ENCODE assay signal across 13 cellular contexts in the genomic region with DNA sequence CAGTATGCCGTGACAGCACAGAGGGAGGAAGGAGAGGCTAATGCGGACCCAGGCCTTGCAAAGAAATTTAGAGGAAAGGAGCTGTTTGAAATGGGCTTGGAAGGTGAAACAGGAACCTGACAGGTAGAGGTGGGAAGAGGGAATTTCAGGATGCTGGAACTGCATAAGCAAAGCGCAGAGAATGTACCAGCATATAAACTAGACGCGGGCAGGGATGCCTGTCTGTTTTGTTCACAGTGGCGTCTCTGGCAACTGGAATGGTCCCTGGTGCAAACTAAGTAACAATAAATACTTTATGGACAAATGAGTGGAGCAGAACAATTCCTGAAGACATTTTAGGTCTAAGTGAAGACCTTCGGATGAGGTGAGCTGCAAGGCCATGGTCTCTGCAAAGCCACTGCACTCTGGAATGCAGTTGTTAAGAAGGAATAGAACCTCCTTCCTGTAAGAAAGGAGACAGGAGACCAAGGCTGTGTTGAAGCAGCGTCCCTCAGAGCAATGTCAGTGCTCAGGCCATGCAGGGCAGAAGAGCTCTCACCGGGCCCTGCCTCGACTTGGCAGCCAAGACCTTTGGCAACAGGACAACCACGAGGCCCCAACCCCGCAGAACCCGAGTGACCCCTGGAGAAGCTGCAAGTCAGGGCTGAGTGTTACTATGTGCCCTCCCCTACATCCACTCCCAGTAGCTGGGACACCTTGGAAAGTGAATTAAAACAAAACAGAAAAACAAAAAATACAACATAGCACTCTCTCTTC. TPM values are rescaled to one million over a fixed set of nuclear protein-coding genes. Genes with fewer than 3 reads are reported as not detected.
DNase-seq lines count a peak whose midpoint lies in the region; ATAC-seq and TF ChIP-seq lines count a peak whose summit lies in the region.
"Had no signal": no experiment of that assay in that cellular context is flagged by ENCODE, and none has a peak within 500 bp of the region (broad histone marks: within the 10 kb centered on the region; RNA-seq: fewer than 3 reads in every experiment).

No MANE protein-coding gene starts in this region.

- H3K9ac ChIP-seq in colonic mucosa (ENCODE audit: low read depth in 2 of 2, low read length in 2 of 2) = no peak overlapping the region

- H3K4me3 Mint-ChIP-seq in CD8-positive, alpha-beta T cell = no peak overlapping the region
- H3K4me3 Mint-ChIP-seq in activated CD4-positive, alpha-beta memory T cell treated with anti-CD3 and anti-CD28 coated beads for 36 hours = no peak overlapping the region
- H3K4me3 Mint-ChIP-seq: nephron had no signal

- no peak overlapping the region for H3K4me3 ChIP-seq in CD8-positive, alpha-beta T cell (ENCODE audit: low read depth, low read length)
- no peak overlapping the region for H3K4me3 ChIP-seq in heart right ventricle
- no peak overlapping the region for H3K4me3 ChIP-seq in psoas muscle
- H3K4me3 ChIP-seq in colonic mucosa = no peak overlapping the region
- no peak overlapping the region for H3K4me3 ChIP-seq in esophagus muscularis mucosa

- no peak for DNase-seq in CD8-positive, alpha-beta T cell
- DNase-seq in activated CD4-positive, alpha-beta memory T cell treated with anti-CD3 and anti-CD28 coated beads for 36 hours = no peak
- DNase-seq in heart right ventricle (peak in 1 of 2 donors; percentile 45), psoas muscle (no peak), GF-D8 (lab: John Stamatoyannopoulos, UW) (no peak), colonic mucosa (no peak), esophagus muscularis mucosa (ENCODE audit: extremely low spot score) (no peak)
- DNase-seq: GDM1, GOT3, SIG-M5 had no signal

- H3K4me1 ChIP-seq in CD8-positive, alpha-beta T cell (ENCODE audit: insufficient read depth, low read length) = peaks cover 45% of the 10 kb centered on the region
- H3K4me1 ChIP-seq in heart right ventricle (peaks cover 40 to 90% (median 66%) of the 10 kb centered on the region in 9 donors), psoas muscle (peaks cover 40% of the 10 kb centered on the region), colonic mucosa (no peaks in the 10 kb centered on the region), esophagus muscularis mucosa (peaks cover 58 to 77% (median 68%) of the 10 kb centered on the region in 4 donors)

- H3K27me3 ChIP-seq in CD8-positive, alpha-beta T cell (ENCODE audit: insufficient read depth, low read length) = no peaks in the 10 kb centered on the region
- no peaks in the 10 kb centered on the region for H3K27me3 ChIP-seq in heart right ventricle
- H3K27me3 ChIP-seq in psoas muscle (ENCODE audit: insufficient read depth in 3 of 3, low read length in 2 of 3) = no peaks in the 10 kb centered on the region
- H3K27me3 ChIP-seq in colonic mucosa = no peaks in the 10 kb centered on the region
- H3K27me3 ChIP-seq in esophagus muscularis mucosa = no peaks in the 10 kb centered on the region

- no peaks in the 10 kb centered on the region for H3K9me3 Mint-ChIP-seq in CD8-positive, alpha-beta T cell
- no peaks in the 10 kb centered on the region for H3K9me3 Mint-ChIP-seq in activated CD4-positive, alpha-beta memory T cell treated with anti-CD3 and anti-CD28 coated beads for 36 hours
- H3K9me3 Mint-ChIP-seq: nephron had no signal

- ATAC-seq in CD8-positive, alpha-beta T cell = no peak
- ATAC-seq in heart right ventricle = peak; percentile 13 to 49 (median 26)
- ATAC-seq in psoas muscle = peak in 2 of 4 donors; percentile 25 to 33
- ATAC-seq in GM18502 (IDR thresholded peaks at IDR 0.05; ENCODE audit: poor library complexity, unreplicated experiment) = no peak
- ATAC-seq: sciatic nerve had no signal

- 48 to 52% methylated on average over 13 of the region's 13 CpGs for WGBS in heart right ventricle, 2 donors
- 54 to 58% (median 57%) methylated on average over 13 of the region's 13 CpGs for WGBS in psoas muscle, 3 donors
- 81% methylated on average over 13 of the region's 13 CpGs for WGBS in esophagus muscularis mucosa

- H3K4me1 Mint-ChIP-seq in CD8-positive, alpha-beta T cell (ENCODE audit: low read depth) = peaks cover 67% of the 10 kb centered on the region
- H3K4me1 Mint-ChIP-seq in activated CD4-positive, alpha-beta memory T cell treated with anti-CD3 and anti-CD28 coated beads for 36 hours (ENCODE audit: low read depth) = peaks cover 30% of the 10 kb centered on the region

- no peaks in the 10 kb centered on the region for H3K36me3 ChIP-seq in CD8-positive, alpha-beta T cell (ENCODE audit: insufficient read depth, low read length)
- H3K36me3 ChIP-seq in heart right ventricle (peaks cover 0 to 10% (median 0%) of the 10 kb centered on the region in 9 donors), psoas muscle (ENCODE audit: insufficient read depth in 1 of 2, low read depth in 1 of 2) (no peaks in the 10 kb centered on the region), colonic mucosa (no peaks in the 10 kb centered on the region), esophagus muscularis mucosa (peaks cover 6 to 34% (median 13%) of the 10 kb centered on the region in 4 donors)

- CTCF ChIA-PET in CD8-positive, alpha-beta T cell (lab: Charles Lee) = interaction anchor here (1.5 to 2.0 kb wide), 3 partner anchors 13 to 45 kb away, joined by 5 to 10 read pairs (median 8); no protein-coding TSS in a partner anchor
- CTCF ChIA-PET in activated CD4-positive, alpha-beta memory T cell treated with anti-CD3 and anti-CD28 coated beads for 36 hours (lab: Charles Lee) = no interaction called here

- intact Hi-C loops in CD8-positive, alpha-beta T cell (cut with DNase I, micrococcal nuclease) = loop anchor here (2.0 kb wide), 3 partner anchors 13 to 43 kb away; a partner anchor contains a TSS
- intact Hi-C loops in activated CD4-positive, alpha-beta memory T cell treated with anti-CD3 and anti-CD28 coated beads for 36 hours (cut with micrococcal nuclease) = loop anchor here (1.0 kb wide), 1 partner anchor 32 kb away; no protein-coding TSS in a partner anchor
- intact Hi-C loops in heart right ventricle (cut with DNase I) (loop anchor here in 7 of 10 donors (5.0 kb wide), 2 partner anchors 34 to 39 kb away; no protein-coding TSS in a partner anchor), psoas muscle (cut with DNase I) (no loop called here), colonic mucosa (cut with DNase I) (no loop called here), esophagus muscularis mucosa (cut with DNase I) (no loop called here)

- H3K27ac ChIP-seq in CD8-positive, alpha-beta T cell (ENCODE audit: low read depth, low read length) = no peak overlapping the region
- peak overlapping the region; percentile 22 to 92 (median 83) for H3K27ac ChIP-seq in heart right ventricle
- peak overlapping the region; percentile 50 for H3K27ac ChIP-seq in psoas muscle
- no peak overlapping the region for H3K27ac ChIP-seq in colonic mucosa
- H3K27ac ChIP-seq in esophagus muscularis mucosa (replicated peaks in 1 of 4) = peak overlapping the region in 1 of 4 donors; percentile 63

- no peak for TF ChIP-seq POLR2A in esophagus muscularis mucosa (IDR thresholded peaks at IDR 0.05; ENCODE audit: low read depth)

- POLR2A ChIA-PET in CD8-positive, alpha-beta T cell (lab: Charles Lee) = interaction anchor here (1.1 to 2.5 kb wide), 5 partner anchors 9 to 125 kb away, joined by 3 to 11 read pairs (median 8); a partner anchor contains a TSS
- POLR2A ChIA-PET in activated CD4-positive, alpha-beta memory T cell treated with anti-CD3 and anti-CD28 coated beads for 36 hours (lab: Charles Lee) = no interaction called here

- no peak for TF ChIP-seq CTCF in CD8-positive, alpha-beta T cell (IDR thresholded peaks at IDR 0.05)
- TF ChIP-seq CTCF in heart right ventricle (IDR thresholded peaks at IDR 0.05) (no peak), psoas muscle (IDR thresholded peaks at IDR 0.05) (no peak), colonic mucosa (IDR thresholded peaks at IDR 0.05) (no peak), esophagus muscularis mucosa (IDR thresholded peaks at IDR 0.05) (no peak)

- peak overlapping the region; percentile 98 for H3K27ac Mint-ChIP-seq in CD8-positive, alpha-beta T cell
- H3K27ac Mint-ChIP-seq in activated CD4-positive, alpha-beta memory T cell treated with anti-CD3 and anti-CD28 coated beads for 36 hours = peak overlapping the region; percentile 89
- H3K27ac Mint-ChIP-seq: nephron had no signal

- H3K9me3 ChIP-seq in CD8-positive, alpha-beta T cell (ENCODE audit: low read length) = no peaks in the 10 kb centered on the region
- H3K9me3 ChIP-seq in heart right ventricle (no peaks in the 10 kb centered on the region), psoas muscle (no peaks in the 10 kb centered on the region), colonic mucosa (no peaks in the 10 kb centered on the region), esophagus muscularis mucosa (no peaks in the 10 kb centered on the region)

- no peak for TF ChIP-seq EP300 in esophagus muscularis mucosa (IDR thresholded peaks at IDR 0.05)

- peaks cover 12% of the 10 kb centered on the region for H3K36me3 Mint-ChIP-seq in CD8-positive, alpha-beta T cell
- H3K36me3 Mint-ChIP-seq in activated CD4-positive, alpha-beta memory T cell treated with anti-CD3 and anti-CD28 coated beads for 36 hours = peaks cover 3% of the 10 kb centered on the region

- no peaks in the 10 kb centered on the region for H3K27me3 Mint-ChIP-seq in CD8-positive, alpha-beta T cell (ENCODE audit: low read depth)
- no peaks in the 10 kb centered on the region for H3K27me3 Mint-ChIP-seq in activated CD4-positive, alpha-beta memory T cell treated with anti-CD3 and anti-CD28 coated beads for 36 hours

RNA-seq across cellular contexts. Expression of a gene that starts 42.8 kb away (rescaled TPM):
- total RNA-seq in CD8-positive, alpha-beta T cell = 10 to 100 TPM; 28.1 to 29.2 TPM
- 1 to 10 TPM; 5.9 to 6.5 TPM for total RNA-seq in activated CD4-positive, alpha-beta memory T cell treated with anti-CD3 and anti-CD28 coated beads for 36 hours
- 10 to 100 TPM; 13.3 to 32.7 (median 18.7) TPM for total RNA-seq in heart right ventricle
- polyA plus RNA-seq in heart right ventricle = 10 to 100 TPM in 1 of 2 donors, 1 to 10 TPM in 1; 5.6 to 16.5 TPM
- total RNA-seq in psoas muscle = 1 to 10 TPM; 4.6 to 7.4 (median 5.8) TPM
- polyA plus RNA-seq in psoas muscle = 1 to 10 TPM; 2.2 to 3.5 (median 3.0) TPM
- 10 to 100 TPM in 1 of 2 donors, 1 to 10 TPM in 1; 9.3 to 17.4 TPM for total RNA-seq in colonic mucosa
- 10 to 100 TPM; 10.4 to 24.4 (median 13.3) TPM for total RNA-seq in esophagus muscularis mucosa

Comparison
In these comparisons a context has a peak if more than half of its experiments do, and no peak if none do; other contexts are left out.
1. ATAC-seq: peak in heart right ventricle (8 of 8); none in CD8-positive, alpha-beta T cell (single experiment) and GM18502 (single experiment).
2. H3K27ac ChIP-seq: peak in heart right ventricle (10 of 10) and psoas muscle (single experiment); none in CD8-positive, alpha-beta T cell (single experiment) and colonic mucosa (single experiment).
3. intact Hi-C loops: an anchor here in CD8-positive, alpha-beta T cell (2.0 kb wide), activated CD4-positive, alpha-beta memory T cell treated with anti-CD3 and anti-CD28 coated beads for 36 hours (1.0 kb wide) and heart right ventricle (5.0 kb wide); none called in psoas muscle, colonic mucosa and esophagus muscularis mucosa.